8 cellular contexts compared by ENCODE assay signal in the genomic region with DNA sequence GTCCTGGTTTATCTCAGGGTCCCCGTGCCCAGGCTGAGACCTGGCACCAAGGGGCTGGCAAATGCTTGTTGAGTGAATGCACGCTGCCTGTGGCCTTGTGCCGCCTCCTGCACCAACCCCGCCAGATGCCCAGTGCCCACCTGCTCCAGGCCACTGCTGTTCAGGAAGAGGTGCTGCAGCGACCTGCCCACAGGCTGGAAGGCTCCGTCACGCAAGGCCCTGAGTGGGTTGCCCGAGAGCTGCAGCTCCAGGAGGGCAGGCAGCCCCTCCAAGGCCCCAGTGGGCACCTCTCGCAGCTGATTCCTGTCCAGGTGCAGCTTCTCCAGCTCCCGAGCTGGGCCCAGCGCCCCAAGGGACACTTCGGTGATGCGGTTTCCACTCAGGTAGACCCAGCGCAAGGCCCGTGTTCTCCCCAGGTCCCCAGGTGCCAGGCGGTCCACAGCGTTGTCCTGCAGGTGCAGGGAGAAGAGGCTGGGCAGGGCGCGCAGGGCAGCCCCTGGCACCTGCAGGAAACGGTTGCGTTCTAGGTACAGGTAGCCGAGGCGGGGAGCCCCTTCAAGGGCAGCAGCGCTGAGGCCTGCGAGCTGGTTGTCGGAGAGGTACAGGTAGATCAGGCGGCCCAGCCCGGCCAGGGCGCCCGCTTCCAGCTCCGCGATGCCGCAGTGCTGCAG. TPM values are rescaled to one million over a fixed set of nuclear protein-coding genes. Genes with fewer than 3 reads are reported as not detected.
DNase-seq lines count a peak whose midpoint lies in the region; ATAC-seq, FAIRE-seq and TF ChIP-seq lines count a peak whose summit lies in the region.

No MANE protein-coding gene starts in this region.

- H3K9me2 ChIP-seq in OCI-LY1 (ENCODE audit: low read depth, low read length) = no peaks in the 10 kb centered on the region

- no peaks in the 10 kb centered on the region for H3K79me2 ChIP-seq in OCI-LY1 (ENCODE audit: insufficient read depth, low read length)
- H3K79me2 ChIP-seq in endothelial cell of umbilical vein (ENCODE audit: control insufficient read depth, insufficient read depth, low read length) = no peaks in the 10 kb centered on the region

- no peak overlapping the region for H3K27ac ChIP-seq in OCI-LY1 (ENCODE audit: low read depth, low read length, poor library complexity, severe bottlenecking)
- H3K27ac ChIP-seq in endothelial cell of umbilical vein (ENCODE audit: insufficient read depth, low read depth, low read length) = no peak overlapping the region
- H3K27ac ChIP-seq in pancreas = peak overlapping the region in 2 of 4 donors; percentile 46 to 51

- H3K4me3 Mint-ChIP-seq in Calu3 (ENCODE audit: low read depth, unreplicated experiment) = peak overlapping the region; percentile 70

- FAIRE-seq in endothelial cell of umbilical vein (lab: Jason Lieb, UNC) = no peak
- FAIRE-seq in pancreas (lab: Jason Lieb, UNC) = no peak

- H3K36me3 ChIP-seq in OCI-LY1 (ENCODE audit: insufficient read depth, low read length) (no peaks in the 10 kb centered on the region), endothelial cell of umbilical vein (ENCODE audit: control insufficient read depth in 2 of 2, extremely low read depth in 1 of 2, insufficient read depth in 2 of 2, low read length in 2 of 2) (no peaks in the 10 kb centered on the region), pancreas (no peaks in the 10 kb centered on the region)

- no peaks in the 10 kb centered on the region for H3K9me3 Mint-ChIP-seq in Calu3 (ENCODE audit: low read depth, unreplicated experiment)

- H3K27me3 Mint-ChIP-seq in Calu3 (ENCODE audit: unreplicated experiment) = no peaks in the 10 kb centered on the region

- intact Hi-C loops in Calu3 (cut with micrococcal nuclease; ENCODE audit: unreplicated experiment) = loop anchor here (5.0 kb wide), 1 partner anchor 315 kb away; no protein-coding TSS in a partner anchor
- intact Hi-C loops in endothelial cell of umbilical vein (cut with micrococcal nuclease) = loop anchor here (10.0 kb wide), 1 partner anchor 312 kb away; no protein-coding TSS in a partner anchor
- intact Hi-C loops in pancreas (cut with DNase I) = loop anchor here in 2 of 3 donors (10.0 kb wide), 1 partner anchor 312 kb away; no protein-coding TSS in a partner anchor

- peaks cover 6% of the 10 kb centered on the region for H3K4me1 ChIP-seq in OCI-LY1 (ENCODE audit: insufficient read depth, low read length, severe bottlenecking)
- peaks cover 14% of the 10 kb centered on the region for H3K4me1 ChIP-seq in endothelial cell of umbilical vein (ENCODE audit: control insufficient read depth, extremely low read depth, insufficient read depth, low read length)
- peaks cover 5 to 10% (median 8%) of the 10 kb centered on the region in 3 donors for H3K4me1 ChIP-seq in pancreas

- CTCF ChIA-PET in Calu3 (lab: Charles Lee) (interaction anchor here (0.6 to 2.0 kb wide), 7 partner anchors 53 to 316 kb away, joined by 3 to 51 read pairs (median 3); partner anchors contain the start of gene ZC3H7B), endothelial cell of umbilical vein (lab: Charles Lee) (interaction anchor here (0.8 to 5.1 kb wide), 10 partner anchors 8 to 315 kb away, joined by 3 to 43 read pairs (median 7); partner anchors contain the start of gene RBX1)

- peak; percentile 67 for TF ChIP-seq CTCF in Calu3 (IDR thresholded peaks at IDR 0.05; ENCODE audit: unreplicated experiment)
- no peak for TF ChIP-seq CTCF in OCI-LY1 (IDR thresholded peaks at IDR 0.05; ENCODE audit: low read length)
- TF ChIP-seq CTCF in endothelial cell of umbilical vein (IDR thresholded peaks at IDR 0.05; ENCODE audit: extremely low read depth in 1 of 2, insufficient read depth in 1 of 2, low read depth in 1 of 2, low read length in 2 of 2) = no peak
- no peak for TF ChIP-seq CTCF in pancreas (IDR thresholded peaks at IDR 0.05)

- no peak for TF ChIP-seq POLR2A in endothelial cell of umbilical vein (IDR thresholded peaks at IDR 0.05; ENCODE audit: low read depth, low read length)

- H3K4me2 ChIP-seq in OCI-LY1 (ENCODE audit: low read length) = peak overlapping the region; percentile 57
- peak overlapping the region; percentile 65 for H3K4me2 ChIP-seq in endothelial cell of umbilical vein (ENCODE audit: insufficient read depth, low read length)

- H3K36me3 Mint-ChIP-seq in Calu3 (ENCODE audit: insufficient read depth, unreplicated experiment) = peaks cover 36% of the 10 kb centered on the region

- no peaks in the 10 kb centered on the region for H4K20me1 ChIP-seq in OCI-LY1 (ENCODE audit: insufficient read depth, low read length)
- no peaks in the 10 kb centered on the region for H4K20me1 ChIP-seq in endothelial cell of umbilical vein (replicated peaks; ENCODE audit: control insufficient read depth, extremely low read depth, insufficient read depth, low read length)

- no peaks in the 10 kb centered on the region; the same call in 1 of the 2 replicates for H3K27me3 ChIP-seq in OCI-LY1 (ENCODE audit: insufficient read depth, low read length)
- H3K27me3 ChIP-seq in endothelial cell of umbilical vein (ENCODE audit: control insufficient read depth in 2 of 2, insufficient read depth in 2 of 2, low read length in 2 of 2) = no peaks in the 10 kb centered on the region
- no peaks in the 10 kb centered on the region for H3K27me3 ChIP-seq in pancreas

- ATAC-seq in pancreas (peak in 2 of 4 donors; percentile 36 to 39), HG03280 (IDR thresholded peaks at IDR 0.05; ENCODE audit: unreplicated experiment) (no peak), GM19035 (IDR thresholded peaks at IDR 0.05; ENCODE audit: unreplicated experiment) (no peak)

- H3K9ac ChIP-seq in OCI-LY1 (ENCODE audit: low read length) (no peak overlapping the region; the same call in 1 of the 2 replicates), endothelial cell of umbilical vein (replicated peaks; ENCODE audit: extremely low read depth, insufficient read depth, low read length) (no peak overlapping the region)

- H3K4me3 ChIP-seq in OCI-LY1 (ENCODE audit: low read depth, low read length, poor library complexity, severe bottlenecking) (peak overlapping the region; percentile 45), endothelial cell of umbilical vein (replicated peaks in 1 of 3; ENCODE audit: insufficient read depth in 1 of 3, low read depth in 1 of 3, low read length in 3 of 3) (peak overlapping the region in 1 of 3 experiments; percentile 5), pancreas (peak overlapping the region; percentile 20 to 47 (median 34))

- H3K4me1 Mint-ChIP-seq in Calu3 (ENCODE audit: low read depth, unreplicated experiment) = no peaks in the 10 kb centered on the region

- no peak overlapping the region for H3K27ac Mint-ChIP-seq in Calu3 (ENCODE audit: unreplicated experiment)

- POLR2A ChIA-PET in endothelial cell of umbilical vein (lab: Charles Lee) = interaction anchor here (1.2 kb wide), 1 partner anchor 40 kb away, joined by 3 read pairs; no protein-coding TSS in a partner anchor

- dilution Hi-C loops in endothelial cell of umbilical vein (cut with MboI; ENCODE audit: extremely low pct_ligation_motif_present, low sequenced_read_pairs) = no loop called here

- WGBS in pancreas, 2 donors = 42 to 46% methylated on average over 31 to 33 of the region's 33 CpGs

- DNase-seq in Calu3 (no peak), endothelial cell of umbilical vein (ENCODE audit: low read depth, low spot score) (no peak), pancreas (peak in 1 of 6 donors; percentile 62), cerebellar nuclear complex (lab: John Stamatoyannopoulos, UW) (no peak), NCI-H1417 (lab: John Stamatoyannopoulos, UW) (no peak)

- H2AFZ ChIP-seq in OCI-LY1 (ENCODE audit: low read length) (no peak overlapping the region), endothelial cell of umbilical vein (ENCODE audit: low read depth, low read length) (peak overlapping the region; percentile 67)

- no peaks in the 10 kb centered on the region for H3K9me3 ChIP-seq in OCI-LY1 (ENCODE audit: low read length)
- H3K9me3 ChIP-seq in endothelial cell of umbilical vein (replicated peaks; ENCODE audit: control insufficient read depth, insufficient read depth, low read length) = no peaks in the 10 kb centered on the region
- H3K9me3 ChIP-seq in pancreas = no peaks in the 10 kb centered on the region

- no peaks in the 10 kb centered on the region for H3F3A ChIP-seq in OCI-LY1 (ENCODE audit: insufficient read depth, low read length)

- BruUV-seq in Calu3 (replicated peaks; lab: Mats Ljungman, UMichigan) (no TSS peak), endothelial cell of umbilical vein (replicated peaks; lab: Mats Ljungman, UMichigan) (no TSS peak)

- H3K9me1 ChIP-seq in endothelial cell of umbilical vein (replicated peaks; ENCODE audit: control insufficient read depth, extremely low read depth, insufficient read depth, low read length) = no peaks in the 10 kb centered on the region

RNA-seq across cellular contexts. Expression of gene CHADL, which starts 3.6 kb away (rescaled TPM):
- total RNA-seq in Calu3 (2022) (0.73 and 1.5 TPM in 2 replicates), endothelial cell of umbilical vein (0.69 and 2.1 TPM in 2 replicates), pancreas (1 to 10 TPM in 5 of 6 donors, under 1 TPM in 1; 0.95 to 3.1 (median 1.6) TPM)
- polyA plus RNA-seq in endothelial cell of umbilical vein (1.1 and 2.1 TPM in 2 replicates), pancreas (1 to 10 TPM; 4.5 to 4.9 TPM)
- polyA plus RNA-seq in endothelial cell of umbilical vein (2011; cell fraction: cytosol; rRNA removed) = 0.58 and 1.4 TPM in 2 replicates
- 0.36 and 0.97 TPM in 2 replicates for polyA plus RNA-seq in endothelial cell of umbilical vein (2011; cell fraction: nucleus; rRNA removed)
- 0.50 and 0.61 TPM in 2 replicates for polyA plus RNA-seq in endothelial cell of umbilical vein (2012)
- polyA minus RNA-seq in endothelial cell of umbilical vein = 0.21 and 0.58 TPM in 2 replicates
- not detected for polyA minus RNA-seq in endothelial cell of umbilical vein (2011; cell fraction: cytosol; rRNA and poly(A)+ RNA removed)
- 0.38 and 0.91 TPM in 2 replicates for polyA minus RNA-seq in endothelial cell of umbilical vein (2011; cell fraction: nucleus; rRNA and poly(A)+ RNA removed)

RNA-seq across cellular contexts. Expression of gene L3MBTL2, which starts 32.1 kb away (rescaled TPM):
- total RNA-seq in Calu3 (2022) (27.0 and 28.2 TPM in 2 replicates), endothelial cell of umbilical vein (31.8 and 34.9 TPM in 2 replicates), pancreas (10 to 100 TPM in 2 of 6 donors, 1 to 10 TPM in 4; 7.9 to 13.2 (median 9.4) TPM)
- polyA plus RNA-seq in endothelial cell of umbilical vein (28.2 and 29.5 TPM in 2 replicates), pancreas (10 to 100 TPM; 11.9 to 15.9 TPM)
- 28.1 and 29.0 TPM in 2 replicates for polyA plus RNA-seq in endothelial cell of umbilical vein (2011; cell fraction: cytosol; rRNA removed)
- polyA plus RNA-seq in endothelial cell of umbilical vein (2011; cell fraction: nucleus; rRNA removed) = 44.3 and 44.8 TPM in 2 replicates
- 19.3 and 19.9 TPM in 2 replicates for polyA plus RNA-seq in endothelial cell of umbilical vein (2012)
- 34.6 and 35.9 TPM in 2 replicates for polyA minus RNA-seq in endothelial cell of umbilical vein
- polyA minus RNA-seq in endothelial cell of umbilical vein (2011; cell fraction: cytosol; rRNA and poly(A)+ RNA removed) = 13.7 TPM
- 16.3 and 17.2 TPM in 2 replicates for polyA minus RNA-seq in endothelial cell of umbilical vein (2011; cell fraction: nucleus; rRNA and poly(A)+ RNA removed)

RNA-seq across cellular contexts. Expression of gene RANGAP1, which starts 48.8 kb away (rescaled TPM):
- total RNA-seq in Calu3 (2022) = 189 and 194 TPM in 2 replicates
- 154 and 169 TPM in 2 replicates for total RNA-seq in endothelial cell of umbilical vein
- polyA plus RNA-seq in endothelial cell of umbilical vein = 177 and 182 TPM in 2 replicates
- 165 and 183 TPM in 2 replicates for polyA plus RNA-seq in endothelial cell of umbilical vein (2011; cell fraction: cytosol; rRNA removed)
- 245 and 247 TPM in 2 replicates for polyA plus RNA-seq in endothelial cell of umbilical vein (2011; cell fraction: nucleus; rRNA removed)
- polyA plus RNA-seq in endothelial cell of umbilical vein (2012) = 155 and 164 TPM in 2 replicates
- 117 and 132 TPM in 2 replicates for polyA minus RNA-seq in endothelial cell of umbilical vein
- 89.3 TPM for polyA minus RNA-seq in endothelial cell of umbilical vein (2011; cell fraction: cytosol; rRNA and poly(A)+ RNA removed)
- polyA minus RNA-seq in endothelial cell of umbilical vein (2011; cell fraction: nucleus; rRNA and poly(A)+ RNA removed) = 59.1 and 64.0 TPM in 2 replicates
- total RNA-seq in pancreas = 10 to 100 TPM; 26.8 to 42.2 (median 30.6) TPM
- 10 to 100 TPM; 68.2 to 87.9 TPM for polyA plus RNA-seq in pancreas
